Comparison of ENCODE assay signal across 1 cellular context in genomic region chr1:89957063-89957462, GRCh38.
TF ChIP-seq lines count a peak whose summit lies in the region.

No MANE protein-coding gene starts in this region.

TF ChIP-seq in HepG2, 621 proteins besides CTCF, POLR2A, EP300 and RAD21:
- TF ChIP-seq ATAD3A (CRISPR knock-in tag; IDR thresholded peaks at IDR 0.05) (no peak), MATR3 (CRISPR knock-in tag; IDR thresholded peaks at IDR 0.05) (no peak)
